ENCODE assay signal across 36 cellular contexts in genomic region chr7:57487957-57488356, GRCh38. TPM values are rescaled to one million over a fixed set of nuclear protein-coding genes. Genes with fewer than 3 reads are reported as not detected.
"Had no signal": no experiment of that assay in that cellular context is flagged by ENCODE, and none has a peak within 500 bp of the region (broad histone marks: within the 10 kb centered on the region; RNA-seq: fewer than 3 reads in every experiment).

No MANE protein-coding gene starts in this region.

- H3K27ac ChIP-seq: neutrophil, pancreas, psoas muscle, skin epidermis, spleen, suprapubic skin, testis, tibial nerve, upper lobe of left lung, uterus had no signal

- H3K9me3 Mint-ChIP-seq: nephron progenitor cell; neural crest cell; stimulated activated naive CD8-positive, alpha-beta T cell treated with anti-CD3 and anti-CD28 coated beads, Interleukin-15, amount 100 ng/mL, for 72 hours had no signal

- ATAC-seq: naive thymus-derived CD8-positive, alpha-beta T cell; natural killer cell treated with Interleukin-12 subunit alpha and Interleukin-12 subunit beta and Interleukin-15 and Interleukin-18, amount 100 ng/mL, for 72 hours; pancreas; psoas muscle; right cardiac atrium; sciatic nerve; stimulated activated memory B cell treated with anti-CD40 and anti-IgM and Interleukin-4, amounts not matched to agents 10 μg/mL and 1 μg/mL and 100 μg/mL, for 72 hours; stimulated activated naive CD8-positive, alpha-beta T cell treated with anti-CD3 and anti-CD28 coated beads, Interleukin-15, amount 100 ng/mL, for 72 hours; stimulated activated naive CD8-positive, alpha-beta T cell treated with anti-CD3 and anti-CD28 coated beads, Interleukin-15, Interleukin-2, amounts not matched to agents 100 U/mL and 50 U/mL, for 24 hours had no signal

- H3K36me3 Mint-ChIP-seq: naive B cell; stimulated activated memory B cell treated with anti-CD40 and anti-IgM and Interleukin-4, amounts not matched to agents 10 μg/mL and 1 μg/mL and 100 μg/mL, for 72 hours had no signal

- H3K27ac Mint-ChIP-seq: naive B cell; naive thymus-derived CD8-positive, alpha-beta T cell; natural killer cell treated with Interleukin-12 subunit alpha and Interleukin-12 subunit beta and Interleukin-15 and Interleukin-18, amount 100 ng/mL, for 72 hours; nephron progenitor cell; stimulated activated memory B cell treated with anti-CD40 and anti-IgM and Interleukin-4, amounts not matched to agents 10 μg/mL and 1 μg/mL and 100 μg/mL, for 72 hours; stimulated activated naive CD8-positive, alpha-beta T cell treated with anti-CD3 and anti-CD28 coated beads, Interleukin-15, amount 100 ng/mL, for 72 hours had no signal

- H3K4me3 ChIP-seq: pancreas, psoas muscle, skin epidermis, smooth muscle cell, spleen, suprapubic skin, testis, tibial nerve, upper lobe of left lung, uterus had no signal

- H3K27me3 Mint-ChIP-seq: naive B cell; naive thymus-derived CD8-positive, alpha-beta T cell; natural killer cell treated with Interleukin-12 subunit alpha and Interleukin-12 subunit beta and Interleukin-15 and Interleukin-18, amount 100 ng/mL, for 72 hours; stimulated activated memory B cell treated with anti-CD40 and anti-IgM and Interleukin-4, amounts not matched to agents 10 μg/mL and 1 μg/mL and 100 μg/mL, for 72 hours; stimulated activated naive CD8-positive, alpha-beta T cell treated with anti-CD3 and anti-CD28 coated beads, Interleukin-15, amount 100 ng/mL, for 72 hours had no signal

- H3K27me3 ChIP-seq: neutrophil, pancreas, spleen, suprapubic skin, testis, tibial nerve, upper lobe of left lung, uterus had no signal

- H3K36me3 ChIP-seq: neutrophil, pancreas, spleen, suprapubic skin, tibial nerve, upper lobe of left lung, uterus had no signal

- H3K9me3 ChIP-seq: pancreas, testis, uterus had no signal

- H3K4me2 ChIP-seq: smooth muscle cell had no signal

- H3K4me1 ChIP-seq: pancreas, psoas muscle, spleen, suprapubic skin, testis, tibial nerve, upper lobe of left lung, uterus had no signal

- H3K4me3 Mint-ChIP-seq: naive B cell; naive thymus-derived CD8-positive, alpha-beta T cell; natural killer cell treated with Interleukin-12 subunit alpha and Interleukin-12 subunit beta and Interleukin-15 and Interleukin-18, amount 100 ng/mL, for 72 hours; nephron progenitor cell; neural crest cell; stimulated activated memory B cell treated with anti-CD40 and anti-IgM and Interleukin-4, amounts not matched to agents 10 μg/mL and 1 μg/mL and 100 μg/mL, for 72 hours; stimulated activated naive CD8-positive, alpha-beta T cell treated with anti-CD3 and anti-CD28 coated beads, Interleukin-15, amount 100 ng/mL, for 72 hours had no signal

- H3K4me1 Mint-ChIP-seq: naive B cell; naive thymus-derived CD8-positive, alpha-beta T cell; nephron progenitor cell; neural crest cell; stimulated activated memory B cell treated with anti-CD40 and anti-IgM and Interleukin-4, amounts not matched to agents 10 μg/mL and 1 μg/mL and 100 μg/mL, for 72 hours; stimulated activated naive CD8-positive, alpha-beta T cell treated with anti-CD3 and anti-CD28 coated beads, Interleukin-15, amount 100 ng/mL, for 72 hours had no signal

- DNase-seq: naive B cell; naive thymus-derived CD8-positive, alpha-beta T cell; nephron progenitor cell; nucleus accumbens; pancreas; psoas muscle; right cardiac atrium; spleen; stimulated activated CD4-positive, alpha-beta T cell treated with anti-CD3 and anti-CD28 coated beads, Interleukin-12 subunit alpha, Interleukin-12 subunit beta, amount 100 ng/mL, for 4 hours; stimulated activated CD4-positive, alpha-beta T cell treated with anti-CD3 and anti-CD28 coated beads, Interleukin-1b, Interleukin-23, amount 100 ng/mL, for 48 hours; stimulated activated CD4-positive, alpha-beta T cell treated with anti-CD3 and anti-CD28 coated beads, Interleukin-4, amount 100 ng/mL, for 1 hour; stimulated activated CD4-positive, alpha-beta T cell treated with anti-CD3 and anti-CD28 coated beads, Interleukin-4, amount 100 ng/mL, for 4 hours; stimulated activated CD8-positive, alpha-beta memory T cell treated with anti-CD3 and anti-CD28 coated beads, Interleukin-4, amount 100 ng/mL, for 48 hours; stimulated activated naive CD4-positive, alpha-beta T cell; stimulated activated naive CD8-positive, alpha-beta T cell treated with anti-CD3 and anti-CD28 coated beads, Interleukin-15, amount 100 ng/mL, for 72 hours; stimulated activated naive CD8-positive, alpha-beta T cell treated with anti-CD3 and anti-CD28 coated beads, Interleukin-15, Interleukin-2, amounts not matched to agents 100 U/mL and 50 U/mL, for 24 hours; substantia nigra; testis; trophoblast cell; upper lobe of left lung; uterus had no signal

RNA-seq across cellular contexts. Expression of gene ZNF716, which starts 38.0 kb away (rescaled TPM):
- total RNA-seq: naive thymus-derived CD8-positive, alpha-beta T cell; natural killer cell treated with Interleukin-12 subunit alpha and Interleukin-12 subunit beta and Interleukin-15 and Interleukin-18, amount 100 ng/mL, for 72 hours; neural crest cell; omental fat pad; osteocyte; pancreas; posterior vena cava; psoas muscle; renal cortical epithelial cell; right cardiac atrium; sciatic nerve; smooth muscle cell; spleen; suprapubic skin; tibial nerve; upper lobe of left lung; urinary bladder; uterus had no signal
- polyA plus RNA-seq: naive thymus-derived CD8-positive, alpha-beta T cell; pancreas; psoas muscle; right cardiac atrium; smooth muscle cell; spleen; thymus; urinary bladder had no signal
